In genomic region chr7:107865956-107866775, GRCh38 we compare ENCODE assay signal across 19 cellular contexts. TPM values are rescaled to one million over a fixed set of nuclear protein-coding genes. Genes with fewer than 3 reads are reported as not detected.
DNase-seq lines count a peak whose midpoint lies in the region; ATAC-seq, FAIRE-seq and TF ChIP-seq lines count a peak whose summit lies in the region.
"Had no signal": no experiment of that assay in that cellular context is flagged by ENCODE, and none has a peak within 500 bp of the region (broad histone marks: within the 10 kb centered on the region; RNA-seq: fewer than 3 reads in every experiment).

No MANE protein-coding gene starts in this region.

- peak overlapping the region; percentile 46 for H3K27ac Mint-ChIP-seq in CD4-positive, alpha-beta T cell
- peak overlapping the region; percentile 79 for H3K27ac Mint-ChIP-seq in activated CD4-positive, alpha-beta memory T cell treated with anti-CD3 and anti-CD28 coated beads for 36 hours
- H3K27ac Mint-ChIP-seq in effector memory CD8-positive, alpha-beta T cell = peak overlapping the region; percentile 58 to 87
- H3K27ac Mint-ChIP-seq: HFFc6 had no signal

- CTCF ChIA-PET in CD4-positive, alpha-beta T cell (lab: Charles Lee) = interaction anchor here (0.7 to 1.6 kb wide), 2 partner anchors 9 to 1711 kb away, joined by 3 to 9 read pairs; no protein-coding TSS in a partner anchor
- CTCF ChIA-PET in activated CD4-positive, alpha-beta memory T cell treated with anti-CD3 and anti-CD28 coated beads for 36 hours (lab: Charles Lee) = interaction anchor here (1.2 to 4.0 kb wide), 3 partner anchors 9 to 123 kb away, joined by 3 to 25 read pairs (median 20); partner anchors contain the start of gene CBLL1

- H3K36me3 Mint-ChIP-seq in CD4-positive, alpha-beta T cell (ENCODE audit: low read depth) = no peaks in the 10 kb centered on the region
- no peaks in the 10 kb centered on the region for H3K36me3 Mint-ChIP-seq in activated CD4-positive, alpha-beta memory T cell treated with anti-CD3 and anti-CD28 coated beads for 36 hours
- peaks cover 3% of the 10 kb centered on the region for H3K36me3 Mint-ChIP-seq in effector memory CD8-positive, alpha-beta T cell (ENCODE audit: insufficient read depth)
- H3K36me3 Mint-ChIP-seq: naive B cell had no signal

- H3K4me1 Mint-ChIP-seq in CD4-positive, alpha-beta T cell (ENCODE audit: low read depth) = peaks cover 34% of the 10 kb centered on the region
- H3K4me1 Mint-ChIP-seq in activated CD4-positive, alpha-beta memory T cell treated with anti-CD3 and anti-CD28 coated beads for 36 hours (ENCODE audit: low read depth) = peaks cover 26% of the 10 kb centered on the region
- H3K4me1 Mint-ChIP-seq in effector memory CD8-positive, alpha-beta T cell (ENCODE audit: low read depth in 2 of 2) = peaks cover 11 to 22% of the 10 kb centered on the region in 2 donors
- H3K4me1 Mint-ChIP-seq: naive B cell had no signal

- no peak overlapping the region for H3K4me3 Mint-ChIP-seq in CD4-positive, alpha-beta T cell
- no peak overlapping the region for H3K4me3 Mint-ChIP-seq in activated CD4-positive, alpha-beta memory T cell treated with anti-CD3 and anti-CD28 coated beads for 36 hours
- no peak overlapping the region for H3K4me3 Mint-ChIP-seq in effector memory CD8-positive, alpha-beta T cell
- H3K4me3 Mint-ChIP-seq: HFFc6, naive B cell had no signal

- no peaks in the 10 kb centered on the region for H3K9me3 ChIP-seq in CD4-positive, alpha-beta T cell (ENCODE audit: control insufficient read depth, low read length)
- H3K9me3 ChIP-seq: BLaER1 treated with 17β-estradiol and CSF1 and Interleukin-3, amounts not matched to agents 10 nM and 100 nM; spleen had no signal

- H3K9me3 Mint-ChIP-seq in CD4-positive, alpha-beta T cell = no peaks in the 10 kb centered on the region
- no peaks in the 10 kb centered on the region for H3K9me3 Mint-ChIP-seq in activated CD4-positive, alpha-beta memory T cell treated with anti-CD3 and anti-CD28 coated beads for 36 hours
- H3K9me3 Mint-ChIP-seq in effector memory CD8-positive, alpha-beta T cell = no peaks in the 10 kb centered on the region
- H3K9me3 Mint-ChIP-seq: HFFc6, naive B cell had no signal

- peak; percentile 19 for FAIRE-seq in A204.1 (lab: Jason Lieb, UNC)
- FAIRE-seq: HepG2 had no signal

- no peak overlapping the region for H3K27ac ChIP-seq in CD4-positive, alpha-beta T cell (ENCODE audit: low read depth, low read length)
- H3K27ac ChIP-seq: BLaER1 treated with 17β-estradiol and CSF1 and Interleukin-3, amounts not matched to agents 10 nM and 100 nM; foreskin keratinocyte; spleen had no signal

- no peaks in the 10 kb centered on the region for H3K27me3 Mint-ChIP-seq in CD4-positive, alpha-beta T cell
- no peaks in the 10 kb centered on the region for H3K27me3 Mint-ChIP-seq in activated CD4-positive, alpha-beta memory T cell treated with anti-CD3 and anti-CD28 coated beads for 36 hours
- no peaks in the 10 kb centered on the region for H3K27me3 Mint-ChIP-seq in effector memory CD8-positive, alpha-beta T cell
- H3K27me3 Mint-ChIP-seq: naive B cell had no signal

- H3K27me3 ChIP-seq in CD4-positive, alpha-beta T cell (ENCODE audit: control insufficient read depth, insufficient read depth, low read length) = no peaks in the 10 kb centered on the region
- H3K27me3 ChIP-seq: BLaER1 treated with 17β-estradiol and CSF1 and Interleukin-3, amounts not matched to agents 10 nM and 100 nM; spleen had no signal

- intact Hi-C loops in CD4-positive, alpha-beta T cell (cut with DNase I, micrococcal nuclease) = no loop called here
- intact Hi-C loops in activated CD4-positive, alpha-beta memory T cell treated with anti-CD3 and anti-CD28 coated beads for 36 hours (cut with micrococcal nuclease) = loop anchor here (1.0 to 5.0 kb wide), 4 partner anchors 9 to 194 kb away; no protein-coding TSS in a partner anchor

- TF ChIP-seq CTCF in CD4-positive, alpha-beta T cell (IDR thresholded peaks at IDR 0.05) = no peak

- POLR2A ChIA-PET in CD4-positive, alpha-beta T cell (lab: Charles Lee) = interaction anchor here (0.6 to 2.0 kb wide), 2 partner anchors 9 to 123 kb away, joined by 3 to 6 read pairs; partner anchors contain the start of gene CBLL1
- POLR2A ChIA-PET in activated CD4-positive, alpha-beta memory T cell treated with anti-CD3 and anti-CD28 coated beads for 36 hours (lab: Charles Lee) = no interaction called here

- DNase-seq in CD4-positive, alpha-beta T cell = no peak
- DNase-seq in activated CD4-positive, alpha-beta memory T cell treated with anti-CD3 and anti-CD28 coated beads for 36 hours = peak; percentile 54
- no peak for DNase-seq in effector memory CD8-positive, alpha-beta T cell
- DNase-seq in SKM-1 (lab: John Stamatoyannopoulos, UW; ENCODE audit: unreplicated experiment) = no peak
- DNase-seq in NCI-H2227 (lab: John Stamatoyannopoulos, UW; ENCODE audit: unreplicated experiment) = no peak
- DNase-seq: activated CD4-positive, CD25-positive, alpha-beta regulatory T cell treated with anti-CD3 and anti-CD28 coated beads, Interleukin-2, amount 50 U/mL, for 72 hours; activated gamma-delta T cell; DND-41; HFFc6; naive B cell; NCI-H2081; NCI-H526; spleen; substantia nigra had no signal

- no peak for ATAC-seq in CD4-positive, alpha-beta T cell (ENCODE audit: poor library complexity)
- ATAC-seq in effector memory CD8-positive, alpha-beta T cell (replicated peaks) = peak; percentile 33
- ATAC-seq in HG03354 (IDR thresholded peaks at IDR 0.05; ENCODE audit: poor library complexity, severe bottlenecking, unreplicated experiment) = no peak
- ATAC-seq: foreskin keratinocyte, HepG2 had no signal

RNA-seq across cellular contexts. Expression of gene DLD, which starts 24.8 kb away (rescaled TPM):
- 10 to 100 TPM; 74.3 to 74.9 TPM for total RNA-seq in CD4-positive, alpha-beta T cell
- total RNA-seq in activated CD4-positive, alpha-beta memory T cell treated with anti-CD3 and anti-CD28 coated beads for 36 hours = 100 to 1,000 TPM; 103 to 116 TPM
